ENCODE assay signal across 18 cellular contexts in genomic region chr3:6504385-6504784, GRCh38.
A peak's percentile ranks its signal among the peaks of the same experiment; 100 is the strongest.
DNase-seq lines count a peak whose midpoint lies in the region; ATAC-seq and TF ChIP-seq lines count a peak whose summit lies in the region.
"Had no signal": no experiment of that assay in that cellular context is flagged by ENCODE, and none has a peak within 500 bp of the region (broad histone marks: within the 10 kb centered on the region; RNA-seq: fewer than 3 reads in every experiment).

No MANE protein-coding gene starts in this region.

- H3K4me3 ChIP-seq in prostate gland, result no peak overlapping the region
- H3K4me3 ChIP-seq: A549; BLaER1 treated with 17β-estradiol and CSF1 and Interleukin-3, amounts not matched to agents 10 nM and 100 nM had no signal

- WGBS in prostate gland, result 78% methylated on average over 2 of the region's 2 CpGs

- H3K36me3 ChIP-seq in prostate gland, result no peaks in the 10 kb centered on the region
- H3K36me3 ChIP-seq: BLaER1 treated with 17β-estradiol and CSF1 and Interleukin-3, amounts not matched to agents 10 nM and 100 nM had no signal

- intact Hi-C loops in prostate gland (cut with DNase I), result no loop called here

- ATAC-seq in GM21717 (IDR thresholded peaks at IDR 0.05; ENCODE audit: unreplicated experiment), result no peak
- no peak for ATAC-seq in GM21360 (IDR thresholded peaks at IDR 0.05; ENCODE audit: unreplicated experiment)
- ATAC-seq: A549; CD8-positive, alpha-beta T cell had no signal

- no peaks in the 10 kb centered on the region for H3K4me1 ChIP-seq in prostate gland (replicated peaks)
- H3K4me1 ChIP-seq: A549; BLaER1 treated with 17β-estradiol and CSF1 and Interleukin-3, amounts not matched to agents 10 nM and 100 nM had no signal

- no peaks in the 10 kb centered on the region for H3K27me3 ChIP-seq in prostate gland (replicated peaks; ENCODE audit: insufficient read depth)
- H3K27me3 ChIP-seq: BLaER1 treated with 17β-estradiol and CSF1 and Interleukin-3, amounts not matched to agents 10 nM and 100 nM had no signal

- TF ChIP-seq POLR2A in prostate gland (IDR thresholded peaks at IDR 0.05), result no peak

- no peaks in the 10 kb centered on the region for H3K9me3 ChIP-seq in prostate gland
- H3K9me3 ChIP-seq: A549; BLaER1 treated with 17β-estradiol and CSF1 and Interleukin-3, amounts not matched to agents 10 nM and 100 nM had no signal

- TF ChIP-seq CTCF in prostate gland (IDR thresholded peaks at IDR 0.05), result no peak

- DNase-seq in NCI-H1417 (lab: John Stamatoyannopoulos, UW) (peak in 2 of 3 experiments; percentile 0 to 36), NCI-H1417 treated with DMSO at 0.1 percent for 48 hours (lab: John Stamatoyannopoulos, UW) (no peak), left kidney (ENCODE audit: low read depth, low spot score) (peak; percentile 46), renal cortical epithelial cell (ENCODE audit: low read depth) (peak; percentile 11), prostate gland (ENCODE audit: low spot score) (no peak)
- DNase-seq: AML-193; Caco-2; Calu3; CD4-positive, alpha-beta T cell; CD8-positive, alpha-beta T cell; DMS79 treated with DMSO at 0.1 percent for 48 hours; GF-D8 had no signal

- no peak overlapping the region for H3K27ac ChIP-seq in prostate gland
- H3K27ac ChIP-seq: 22Rv1; A549; BLaER1 treated with 17β-estradiol and CSF1 and Interleukin-3, amounts not matched to agents 10 nM and 100 nM; C4-2B had no signal

Comparison
In these comparisons a context has a peak if more than half of its experiments do, and no peak if none do; other contexts are left out.
1. DNase-seq: peak in NCI-H1417 (2 of 3), left kidney (single experiment) and renal cortical epithelial cell (single experiment); none in NCI-H1417 treated with DMSO at 0.1 percent for 48 hours (single experiment) and prostate gland (single experiment).